Comparison of ENCODE assay signal across 20 cellular contexts in the genomic region with DNA sequence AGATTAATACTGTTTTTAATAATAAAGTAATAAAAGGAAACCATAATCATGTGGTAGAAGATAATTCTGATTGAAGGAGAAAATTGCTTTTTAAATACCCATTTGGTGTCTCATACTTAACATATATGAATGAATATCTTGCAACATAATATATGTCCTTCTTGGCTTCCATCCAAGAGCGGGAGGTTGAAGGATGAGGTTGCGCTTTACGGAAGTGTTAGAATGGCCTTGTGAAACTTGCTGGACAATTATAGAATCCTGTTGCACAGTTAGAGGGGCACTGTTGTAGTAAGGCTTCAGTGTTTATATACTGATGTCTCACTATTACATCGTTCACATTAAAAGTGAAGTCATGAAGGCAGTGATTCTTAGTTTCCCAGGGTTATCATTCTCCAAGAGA. TPM values are rescaled to one million over a fixed set of nuclear protein-coding genes. Genes with fewer than 3 reads are reported as not detected.
A peak's percentile ranks its signal among the peaks of the same experiment; 100 is the strongest.
DNase-seq lines count a peak whose midpoint lies in the region; ATAC-seq and TF ChIP-seq lines count a peak whose summit lies in the region.
"Had no signal": no experiment of that assay in that cellular context is flagged by ENCODE, and none has a peak within 500 bp of the region (broad histone marks: within the 10 kb centered on the region; RNA-seq: fewer than 3 reads in every experiment).

No MANE protein-coding gene starts in this region.

- peak overlapping the region; percentile 58 for H3K27ac Mint-ChIP-seq in dendritic cell treated with granulocyte-macrophage colony-stimulating factor and Interleukin-4, amounts not matched to agents 40 ng/mL and 50 ng/mL, for 4 days
- H3K27ac Mint-ChIP-seq: nephron, progenitor cell of endocrine pancreas had no signal

- peaks cover 64% of the 10 kb centered on the region for H3K4me1 Mint-ChIP-seq in dendritic cell treated with granulocyte-macrophage colony-stimulating factor and Interleukin-4, amounts not matched to agents 40 ng/mL and 50 ng/mL, for 4 days (ENCODE audit: low read depth)

- no peak for ATAC-seq in Right ventricle myocardium superior (ENCODE audit: poor library complexity)
- ATAC-seq: body of pancreas, gastroesophageal sphincter had no signal

- no peak for TF ChIP-seq CTCF in neutrophil (IDR thresholded peaks at IDR 0.05)

- no peaks in the 10 kb centered on the region for H3K9me3 Mint-ChIP-seq in dendritic cell treated with granulocyte-macrophage colony-stimulating factor and Interleukin-4, amounts not matched to agents 40 ng/mL and 50 ng/mL, for 4 days
- H3K9me3 Mint-ChIP-seq: activated naive CD8-positive, alpha-beta T cell treated with anti-CD3 and anti-CD28 coated beads, Interleukin-2, amount 10 ng/mL, durations not matched to agents 7 days and 5 days; nephron had no signal

- peak overlapping the region; percentile 77 for H3K27ac ChIP-seq in neutrophil
- H3K27ac ChIP-seq: body of pancreas, gastroesophageal sphincter, SJSA1, vagina had no signal

- no peaks in the 10 kb centered on the region for H3K27me3 ChIP-seq in neutrophil
- H3K27me3 ChIP-seq: body of pancreas, gastroesophageal sphincter, SJSA1, vagina had no signal

- H3K4me1 ChIP-seq in neutrophil (ENCODE audit: control insufficient read depth in 1 of 2, insufficient read depth in 1 of 2, low read depth in 1 of 2, low read length in 1 of 2), result peaks cover 57 to 59% of the 10 kb centered on the region in 2 experiments
- H3K4me1 ChIP-seq: gastroesophageal sphincter, vagina had no signal

- no peak overlapping the region for H3K4me3 Mint-ChIP-seq in dendritic cell treated with granulocyte-macrophage colony-stimulating factor and Interleukin-4, amounts not matched to agents 40 ng/mL and 50 ng/mL, for 4 days
- H3K4me3 Mint-ChIP-seq: activated naive CD8-positive, alpha-beta T cell treated with anti-CD3 and anti-CD28 coated beads, Interleukin-2, amount 10 ng/mL, durations not matched to agents 7 days and 5 days; nephron had no signal

- H3K36me3 ChIP-seq in neutrophil, result no peaks in the 10 kb centered on the region
- H3K36me3 ChIP-seq: SJSA1 had no signal

- DNase-seq in NCI-H748 (lab: John Stamatoyannopoulos, UW; ENCODE audit: unreplicated experiment) (peak; percentile 0), NCI-H748 treated with DMSO at 0.1 percent for 48 hours (lab: John Stamatoyannopoulos, UW) (no peak), OCI-M1 (lab: John Stamatoyannopoulos, UW) (peak; percentile 66), Right ventricle myocardium superior (no peak), NCI-H2227 treated with DMSO at 0.1 percent for 48 hours (lab: John Stamatoyannopoulos, UW) (no peak), GOT3 (lab: John Stamatoyannopoulos, UW) (no peak)
- DNase-seq: activated naive CD8-positive, alpha-beta T cell treated with anti-CD3 and anti-CD28 coated beads, Interleukin-2, amount 10 ng/mL, durations not matched to agents 7 days and 5 days; body of pancreas; cortex of kidney; kidney glomerular epithelial cell; NCI-H1694 treated with DMSO at 0.1 percent for 48 hours; NCI-H446 treated with DMSO at 0.1 percent for 48 hours; stimulated activated CD4-positive, alpha-beta T cell treated with anti-CD3 and anti-CD28 coated beads, Interleukin-4, amount 100 ng/mL, for 24 hours had no signal

- H3K27me3 Mint-ChIP-seq in dendritic cell treated with granulocyte-macrophage colony-stimulating factor and Interleukin-4, amounts not matched to agents 40 ng/mL and 50 ng/mL, for 4 days, result no peaks in the 10 kb centered on the region
- H3K27me3 Mint-ChIP-seq: activated naive CD8-positive, alpha-beta T cell treated with anti-CD3 and anti-CD28 coated beads, Interleukin-2, amount 10 ng/mL, durations not matched to agents 7 days and 5 days; progenitor cell of endocrine pancreas had no signal

- peaks cover 54% of the 10 kb centered on the region for H3K36me3 Mint-ChIP-seq in dendritic cell treated with granulocyte-macrophage colony-stimulating factor and Interleukin-4, amounts not matched to agents 40 ng/mL and 50 ng/mL, for 4 days (ENCODE audit: low read depth)

- H3K4me3 ChIP-seq in neutrophil (ENCODE audit: low read depth in 1 of 2, low read length in 1 of 2), result no peak overlapping the region
- H3K4me3 ChIP-seq: body of pancreas, gastroesophageal sphincter, SJSA1, vagina had no signal

- no peaks in the 10 kb centered on the region for H3K9me3 ChIP-seq in neutrophil
- H3K9me3 ChIP-seq: body of pancreas, gastroesophageal sphincter, SJSA1, vagina had no signal

- intact Hi-C loops in dendritic cell treated with granulocyte-macrophage colony-stimulating factor and Interleukin-4, amounts not matched to agents 40 ng/mL and 50 ng/mL, for 4 days (cut with micrococcal nuclease), result no loop called here
- intact Hi-C loops in Right ventricle myocardium superior (cut with DNase I), result no loop called here

RNA-seq across cellular contexts. Expression of gene INSIG2, which starts 9.4 kb away (rescaled TPM):
- total RNA-seq in Right ventricle myocardium superior, result 16.2 TPM

Comparison
In these comparisons a context has a peak if more than half of its experiments do, and no peak if none do; other contexts are left out.
1. DNase-seq: peak in NCI-H748 (single experiment) and OCI-M1 (single experiment); none in NCI-H748 treated with DMSO at 0.1 percent for 48 hours (single experiment), Right ventricle myocardium superior (single experiment), NCI-H2227 treated with DMSO at 0.1 percent for 48 hours (single experiment) and GOT3 (single experiment).